8 cellular contexts compared by ENCODE assay signal in the genomic region with DNA sequence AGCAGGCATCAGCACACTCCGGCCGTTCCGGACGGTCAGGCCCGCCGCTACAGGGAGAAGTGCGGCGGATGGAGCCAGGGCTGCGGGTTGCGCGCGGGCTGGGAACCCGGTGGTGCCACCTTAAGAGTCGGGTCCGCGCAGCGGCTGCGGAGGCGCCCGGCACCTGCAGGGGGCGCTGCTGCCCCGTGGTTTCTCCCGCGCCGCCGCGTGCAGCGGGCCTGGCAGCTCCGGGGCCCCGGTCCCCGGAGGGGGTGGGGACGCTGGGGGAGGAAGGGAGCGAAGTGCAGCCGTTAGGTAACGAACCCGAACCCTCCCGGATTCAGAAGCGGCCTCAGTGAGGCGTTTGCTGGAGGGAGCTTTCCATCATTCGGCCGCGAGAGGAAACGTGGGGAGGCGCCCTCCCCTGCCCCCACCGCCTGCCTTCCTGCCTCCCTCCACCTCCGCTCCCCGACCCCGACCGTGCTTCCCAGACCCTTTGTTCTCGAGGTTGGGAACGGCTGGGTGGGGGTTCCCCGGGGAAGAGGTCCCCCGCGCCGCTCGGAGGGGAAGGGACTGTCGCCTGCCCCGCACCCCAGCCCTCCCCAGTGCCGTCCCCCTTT. TPM values are rescaled to one million over a fixed set of nuclear protein-coding genes. Genes with fewer than 3 reads are reported as not detected.
DNase-seq lines count a peak whose midpoint lies in the region; ATAC-seq, FAIRE-seq and TF ChIP-seq lines count a peak whose summit lies in the region.

No MANE protein-coding gene starts in this region.

- DNase-seq in AG08395 (ENCODE audit: low spot score) = peak; percentile 94
- peak; percentile 66 for DNase-seq in NCI-H2171 treated with DMSO at 0.1 percent for 48 hours (lab: John Stamatoyannopoulos, UW)
- DNase-seq in activated CD4-positive, alpha-beta T cell treated with anti-CD3 and anti-CD28 coated beads, Interleukin-2, amount 10 ng/mL, durations not matched to agents 7 days and 5 days = peak; percentile 83
- peak; percentile 57 for DNase-seq in dedifferentiated amniotic fluid mesenchymal stem cell (ENCODE audit: extremely low spot score)
- DNase-seq in HepG2 (ENCODE audit: low spot score) = peak; percentile 95
- peak; percentile 90 for DNase-seq in stimulated activated CD4-positive, alpha-beta T cell treated with anti-CD3 and anti-CD28 coated beads, Interleukin-4, amount 100 ng/mL, for 1 hour

- peak overlapping the region; percentile 82 to 95 (median 83) for H3K4me3 ChIP-seq in HepG2 (replicated peaks in 1 of 3; ENCODE audit: insufficient read depth in 1 of 3, low read depth in 2 of 3, low read length in 3 of 3)

- no peaks in the 10 kb centered on the region; a peak in 1 of 5 replicates for H3K27me3 ChIP-seq in HepG2 (ENCODE audit: control insufficient read depth in 1 of 2, insufficient read depth in 2 of 2, low read length in 2 of 2)

- peak overlapping the region; percentile 20 for H2AFZ ChIP-seq in HepG2 (ENCODE audit: low read length)

- peak overlapping the region; percentile 98 for H3K27ac ChIP-seq in HepG2 (ENCODE audit: extremely low read length, insufficient read depth, low read length)

- TF ChIP-seq EP300 in HepG2 (IDR thresholded peaks at IDR 0.05; ENCODE audit: low read depth in 2 of 2, low read length in 2 of 2) = peak; percentile 86 to 92
- TF ChIP-seq EP300 in HepG2 (CRISPR knock-in tag; IDR thresholded peaks at IDR 0.05; ENCODE audit: borderline replicate concordance) = peak; percentile 93

- WGBS in HepG2 (ENCODE audit: low lambda C conversion rate) = 3% methylated on average over 13 of the region's 59 CpGs

- peak overlapping the region; percentile 81 for H3K4me3 Mint-ChIP-seq in activated CD4-positive, alpha-beta T cell treated with anti-CD3 and anti-CD28 coated beads, Interleukin-2, amount 10 ng/mL, durations not matched to agents 7 days and 5 days

- H3K36me3 ChIP-seq in HepG2 (replicated peaks in 1 of 2; ENCODE audit: control insufficient read depth in 1 of 2, insufficient read depth in 2 of 2, low read length in 2 of 2) = no peaks in the 10 kb centered on the region

- H3K27ac Mint-ChIP-seq in activated CD4-positive, alpha-beta T cell treated with anti-CD3 and anti-CD28 coated beads, Interleukin-2, amount 10 ng/mL, durations not matched to agents 7 days and 5 days = peak overlapping the region; percentile 75

- TF ChIP-seq RAD21 in HepG2 (CRISPR knock-in tag; IDR thresholded peaks at IDR 0.05) = peak; percentile 100

- POLR2A ChIA-PET in activated CD4-positive, alpha-beta T cell treated with anti-CD3 and anti-CD28 coated beads, Interleukin-2, amount 10 ng/mL, durations not matched to agents 7 days and 5 days (lab: Charles Lee) = no interaction called here
- POLR2A ChIA-PET in HepG2 (lab: Yijun Ruan, JAX) = interaction anchor here (0.6 to 5.1 kb wide), 30 partner anchors 8 to 1713 kb away, joined by 3 to 294 read pairs (median 6); partner anchors contain the start of genes MLLT10 and SKIDA1

- no peaks in the 10 kb centered on the region for H4K20me1 ChIP-seq in HepG2 (ENCODE audit: insufficient read depth, low read length)

- no peaks in the 10 kb centered on the region for H3K36me3 Mint-ChIP-seq in activated CD4-positive, alpha-beta T cell treated with anti-CD3 and anti-CD28 coated beads, Interleukin-2, amount 10 ng/mL, durations not matched to agents 7 days and 5 days (ENCODE audit: low read depth)

- peak overlapping the region; percentile 94 for H3K9ac ChIP-seq in HepG2 (ENCODE audit: insufficient read depth, low read depth, low read length)

- H3K4me1 ChIP-seq in HepG2 (ENCODE audit: insufficient read depth, low read length) = peaks cover 37% of the 10 kb centered on the region

- peaks cover 27% of the 10 kb centered on the region for H3K4me1 Mint-ChIP-seq in activated CD4-positive, alpha-beta T cell treated with anti-CD3 and anti-CD28 coated beads, Interleukin-2, amount 10 ng/mL, durations not matched to agents 7 days and 5 days

- intact Hi-C loops in HepG2 (cut with micrococcal nuclease; ENCODE audit: unreplicated experiment) = loop anchor here (1.0 to 10.0 kb wide), 10 partner anchors 21 to 457 kb away; partner anchors contain the start of gene SKIDA1

- peak overlapping the region; percentile 97 for H3K4me2 ChIP-seq in HepG2 (ENCODE audit: low read depth, low read length)

- BruUV-seq in HepG2 (replicated peaks; lab: Mats Ljungman, UMichigan) = no TSS peak

- ATAC-seq in GM18519 (IDR thresholded peaks at IDR 0.05; ENCODE audit: low FRiP score, unreplicated experiment) (peak; percentile 76), HG03039 (IDR thresholded peaks at IDR 0.05; ENCODE audit: unreplicated experiment) (peak; percentile 68), HepG2 (peak; percentile 83)

- CTCF ChIA-PET in activated CD4-positive, alpha-beta T cell treated with anti-CD3 and anti-CD28 coated beads, Interleukin-2, amount 10 ng/mL, durations not matched to agents 7 days and 5 days (lab: Charles Lee) = interaction anchor here (0.5 to 2.8 kb wide), 24 partner anchors 9 to 764 kb away, joined by 3 to 16 read pairs (median 4); partner anchors contain the start of gene DNAJC1
- CTCF ChIA-PET in HepG2 (lab: Yijun Ruan, JAX; ENCODE audit: low intra/inter-chr PET ratio, low total read pairs) = interaction anchor here (0.8 to 2.9 kb wide), 10 partner anchors 11 to 315 kb away, joined by 3 to 13 read pairs (median 6); partner anchors contain the start of genes MLLT10 and SKIDA1

- peaks cover 5% of the 10 kb centered on the region for H3K79me2 ChIP-seq in HepG2 (ENCODE audit: insufficient read depth, low read length)

- peak in 1 of 2 experiments; percentile 98; a peak in 2 of 4 replicates for TF ChIP-seq POLR2A in HepG2 (IDR thresholded peaks at IDR 0.05; ENCODE audit: insufficient read depth in 1 of 2, low read depth in 2 of 2, low read length in 2 of 2)

- no peaks in the 10 kb centered on the region for H3K9me3 Mint-ChIP-seq in activated CD4-positive, alpha-beta T cell treated with anti-CD3 and anti-CD28 coated beads, Interleukin-2, amount 10 ng/mL, durations not matched to agents 7 days and 5 days

- no peaks in the 10 kb centered on the region for H3K9me3 ChIP-seq in HepG2 (ENCODE audit: low read length)

- FAIRE-seq in HepG2 (lab: Jason Lieb, UNC) = peak; percentile 85

- peak; percentile 96 for TF ChIP-seq CTCF in HepG2 (CRISPR knock-in tag; IDR thresholded peaks at IDR 0.05)

- peaks cover 70% of the 10 kb centered on the region for H3K27me3 Mint-ChIP-seq in activated CD4-positive, alpha-beta T cell treated with anti-CD3 and anti-CD28 coated beads, Interleukin-2, amount 10 ng/mL, durations not matched to agents 7 days and 5 days

- in situ Hi-C loops in HepG2 (cut with HindIII; ENCODE audit: extremely low pct_ligation_motif_present, low pct_unique_long_range_greater_than_20kb) = loop anchor here (10.0 to 25.0 kb wide), 2 partner anchors 208 to 459 kb away; no protein-coding TSS in a partner anchor

RNA-seq across cellular contexts. Expression of gene SKIDA1, which starts 29.7 kb away (rescaled TPM):
- under 1 TPM; 0.12 to 0.33 TPM for total RNA-seq in activated CD4-positive, alpha-beta T cell treated with anti-CD3 and anti-CD28 coated beads, Interleukin-2, amount 10 ng/mL, durations not matched to agents 7 days and 5 days
- total RNA-seq in HepG2 (2016; rRNA removed; fragmentation: Illumina TruSeq; extraction: Trizol) = 1.4 and 1.5 TPM in 2 replicates
- total RNA-seq in HepG2 (2016; cell fraction: cytosol; rRNA removed; fragmentation: Illumina TruSeq; extraction: Trizol; ENCODE audit: low read depth) = 0.35 and 0.40 TPM in 2 replicates
- 1.1 and 1.2 TPM in 2 replicates for total RNA-seq in HepG2 (2016; cell fraction: insoluble cytoplasmic fraction; rRNA removed; fragmentation: Illumina TruSeq; extraction: Trizol)
- 1.1 TPM in 2 replicates for total RNA-seq in HepG2 (2016; cell fraction: membrane; rRNA removed; fragmentation: Illumina TruSeq; extraction: Trizol)
- total RNA-seq in HepG2 (2016; cell fraction: nucleus; rRNA removed; fragmentation: Illumina TruSeq; extraction: Trizol) = 1.4 TPM in 2 replicates
- polyA plus RNA-seq in HepG2 (2011; rRNA removed) = 0.29 and 0.73 TPM in 2 replicates
- polyA plus RNA-seq in HepG2 (2011; cell fraction: cytosol; rRNA removed) = 0.17 and 0.19 TPM in 2 replicates
- 0.45 and 0.59 TPM in 2 replicates for polyA plus RNA-seq in HepG2 (2011; cell fraction: nucleus; rRNA removed)
- polyA plus RNA-seq in HepG2 (2012) = 0.24 and 0.85 TPM in 2 replicates
- polyA plus RNA-seq in HepG2 (2016; cell fraction: cytosol; fragmentation: Illumina TruSeq; extraction: Trizol; ENCODE audit: low read depth) = 0.11 and 0.58 TPM in 2 replicates
- polyA plus RNA-seq in HepG2 (2016; cell fraction: insoluble cytoplasmic fraction; fragmentation: Illumina TruSeq; extraction: Trizol; ENCODE audit: low read depth) = 0.67 and 0.78 TPM in 2 replicates
- 0.33 and 0.58 TPM in 2 replicates for polyA plus RNA-seq in HepG2 (2016; cell fraction: membrane; fragmentation: Illumina TruSeq; extraction: Trizol; ENCODE audit: low read depth)
- 2.7 and 2.8 TPM in 2 replicates for polyA plus RNA-seq in HepG2 (2016; cell fraction: nucleus; fragmentation: Illumina TruSeq; extraction: Trizol; ENCODE audit: insufficient read depth, low read depth)
- 0.12 and 0.28 TPM in 2 replicates for polyA minus RNA-seq in HepG2 (2011; rRNA and poly(A)+ RNA removed; ENCODE audit: low replicate concordance)
- polyA minus RNA-seq in HepG2 (2011; cell fraction: cytosol; rRNA and poly(A)+ RNA removed) = 0.49 and 0.88 TPM in 2 replicates
- polyA minus RNA-seq in HepG2 (2011; cell fraction: nucleus; rRNA and poly(A)+ RNA removed) = 0.50 and 0.52 TPM in 2 replicates

RNA-seq across cellular contexts. Expression of gene MLLT10, which starts 38.2 kb away (rescaled TPM):
- 10 to 100 TPM; 44.1 to 47.2 TPM for total RNA-seq in activated CD4-positive, alpha-beta T cell treated with anti-CD3 and anti-CD28 coated beads, Interleukin-2, amount 10 ng/mL, durations not matched to agents 7 days and 5 days
- 39.3 and 51.3 TPM in 2 replicates for total RNA-seq in HepG2 (2016; rRNA removed; fragmentation: Illumina TruSeq; extraction: Trizol)
- total RNA-seq in HepG2 (2016; cell fraction: cytosol; rRNA removed; fragmentation: Illumina TruSeq; extraction: Trizol; ENCODE audit: low read depth) = 32.5 and 35.1 TPM in 2 replicates
- total RNA-seq in HepG2 (2016; cell fraction: insoluble cytoplasmic fraction; rRNA removed; fragmentation: Illumina TruSeq; extraction: Trizol) = 40.6 and 48.2 TPM in 2 replicates
- total RNA-seq in HepG2 (2016; cell fraction: membrane; rRNA removed; fragmentation: Illumina TruSeq; extraction: Trizol) = 43.6 and 51.5 TPM in 2 replicates
- total RNA-seq in HepG2 (2016; cell fraction: nucleus; rRNA removed; fragmentation: Illumina TruSeq; extraction: Trizol) = 132 and 141 TPM in 2 replicates
- 72.1 and 84.1 TPM in 2 replicates for polyA plus RNA-seq in HepG2 (2011; rRNA removed)
- polyA plus RNA-seq in HepG2 (2011; cell fraction: cytosol; rRNA removed) = 52.6 and 55.4 TPM in 2 replicates
- polyA plus RNA-seq in HepG2 (2011; cell fraction: nucleus; rRNA removed) = 70.8 and 78.9 TPM in 2 replicates
- polyA plus RNA-seq in HepG2 (2012) = 36.4 and 36.6 TPM in 2 replicates
- 39.6 and 43.2 TPM in 2 replicates for polyA plus RNA-seq in HepG2 (2016; cell fraction: cytosol; fragmentation: Illumina TruSeq; extraction: Trizol; ENCODE audit: low read depth)
- 41.2 and 47.5 TPM in 2 replicates for polyA plus RNA-seq in HepG2 (2016; cell fraction: insoluble cytoplasmic fraction; fragmentation: Illumina TruSeq; extraction: Trizol; ENCODE audit: low read depth)
- polyA plus RNA-seq in HepG2 (2016; cell fraction: membrane; fragmentation: Illumina TruSeq; extraction: Trizol; ENCODE audit: low read depth) = 46.0 and 49.8 TPM in 2 replicates
- 59.3 and 60.4 TPM in 2 replicates for polyA plus RNA-seq in HepG2 (2016; cell fraction: nucleus; fragmentation: Illumina TruSeq; extraction: Trizol; ENCODE audit: insufficient read depth, low read depth)
- 65.5 and 210 TPM in 2 replicates for polyA minus RNA-seq in HepG2 (2011; rRNA and poly(A)+ RNA removed; ENCODE audit: low replicate concordance)
- polyA minus RNA-seq in HepG2 (2011; cell fraction: cytosol; rRNA and poly(A)+ RNA removed) = 28.0 and 33.0 TPM in 2 replicates
- polyA minus RNA-seq in HepG2 (2011; cell fraction: nucleus; rRNA and poly(A)+ RNA removed) = 342 and 460 TPM in 2 replicates

Comparison
In these comparisons a context has a peak if more than half of its experiments do, and no peak if none do; other contexts are left out.
1. Peak in every context shown above with its lines: DNase-seq, ATAC-seq, H3K4me3 ChIP-seq and H3K27ac ChIP-seq.